8 cellular contexts compared by ENCODE assay signal in genomic region chr3:11514191-11514770, GRCh38.
DNase-seq lines count a peak whose midpoint lies in the region; ATAC-seq and TF ChIP-seq lines count a peak whose summit lies in the region.

No MANE protein-coding gene starts in this region.

- peak; percentile 49; the same call in 1 of the 2 replicates for TF ChIP-seq CTCF in HEK293 (tag by site-specific recombination; IDR thresholded peaks at IDR 0.05)
- peak in 1 of 11 experiments; percentile 15 for TF ChIP-seq CTCF in spleen (IDR thresholded peaks at IDR 0.05 in 8 of 11, conservative IDR thresholded peaks at IDR 0.05 in 3 of 11)
- TF ChIP-seq CTCF in WERI-Rb-1 (IDR thresholded peaks at IDR 0.05; ENCODE audit: low read depth, low read length): no peak

- POLR2A ChIA-PET in HEK293 (lab: Yijun Ruan, JAX): interaction anchor here (0.5 to 0.7 kb wide), 2 partner anchors 203 to 529 kb away, joined by 4 to 8 read pairs; no protein-coding TSS in a partner anchor

- ATAC-seq in left ventricle myocardium superior (peak; percentile 77), HG02642 (IDR thresholded peaks at IDR 0.05; ENCODE audit: poor library complexity, unreplicated experiment) (no peak)

- H3K27ac ChIP-seq in HEK293 (ENCODE audit: extremely low read depth, low read depth, low read length): no peak overlapping the region
- H3K27ac ChIP-seq in spleen: peak overlapping the region in 7 of 8 donors; percentile 22 to 66 (median 43)
- H3K27ac ChIP-seq in WERI-Rb-1: no peak overlapping the region

- CTCF ChIA-PET in HEK293 (lab: Yijun Ruan, JAX): no interaction called here

- intact Hi-C loops in left ventricle myocardium superior (cut with micrococcal nuclease) (no loop called here), spleen (cut with DNase I; ENCODE audit: low total_unique reads) (no loop called here)

- DNase-seq in UCSD-AML1 (lab: John Stamatoyannopoulos, UW; ENCODE audit: unreplicated experiment) (peak; percentile 41), left ventricle myocardium superior (no peak), spleen (no peak), T1000 (lab: John Stamatoyannopoulos, UW) (no peak), cerebellar nuclear complex (lab: John Stamatoyannopoulos, UW) (no peak), WERI-Rb-1 (no peak)

- H3K27me3 ChIP-seq in spleen (replicated peaks in 1 of 7) (no peaks in the 10 kb centered on the region), WERI-Rb-1 (ENCODE audit: insufficient read depth, low read depth, severe bottlenecking) (no peaks in the 10 kb centered on the region)

- peaks cover 16% of the 10 kb centered on the region for H3K4me1 ChIP-seq in HEK293 (ENCODE audit: control insufficient read depth, insufficient read depth, low read length)
- H3K4me1 ChIP-seq in spleen: peaks cover 0 to 30% (median 13%) of the 10 kb centered on the region in 6 donors

- no peak for TF ChIP-seq POLR2A in spleen (IDR thresholded peaks at IDR 0.05)

- no peaks in the 10 kb centered on the region for H3K36me3 ChIP-seq in HEK293 (ENCODE audit: control insufficient read depth in 2 of 2, insufficient read depth in 1 of 2, low read length in 2 of 2)
- H3K36me3 ChIP-seq in spleen: peaks cover 0 to 19% (median 0%) of the 10 kb centered on the region in 6 donors
- no peaks in the 10 kb centered on the region for H3K36me3 ChIP-seq in WERI-Rb-1

- H3K9me3 ChIP-seq in HEK293 (ENCODE audit: control insufficient read depth, insufficient read depth, low read depth, low read length): no peaks in the 10 kb centered on the region
- H3K9me3 ChIP-seq in spleen: no peaks in the 10 kb centered on the region
- no peaks in the 10 kb centered on the region for H3K9me3 ChIP-seq in WERI-Rb-1 (ENCODE audit: severe bottlenecking)

- WGBS in spleen, 5 donors: 17 to 28% (median 20%) methylated on average over 6 of the region's 6 CpGs

- H3K4me3 ChIP-seq in HEK293 (ENCODE audit: low read depth, low read length): no peak overlapping the region
- no peak overlapping the region for H3K4me3 ChIP-seq in spleen
- no peak overlapping the region for H3K4me3 ChIP-seq in WERI-Rb-1 (ENCODE audit: low read depth, low read length)

TF ChIP-seq in HEK293, 187 proteins besides CTCF, POLR2A, EP300 and RAD21:
- 0 out of 2 replicates have a peak, but pooled peaks have one; percentile 21 for TF ChIP-seq IKZF3 (tag by site-specific recombination; IDR thresholded peaks at IDR 0.05)
- TF ChIP-seq SP7 (tag by site-specific recombination; IDR thresholded peaks at IDR 0.05): peak; percentile 68
- TF ChIP-seq, protein P1, sequence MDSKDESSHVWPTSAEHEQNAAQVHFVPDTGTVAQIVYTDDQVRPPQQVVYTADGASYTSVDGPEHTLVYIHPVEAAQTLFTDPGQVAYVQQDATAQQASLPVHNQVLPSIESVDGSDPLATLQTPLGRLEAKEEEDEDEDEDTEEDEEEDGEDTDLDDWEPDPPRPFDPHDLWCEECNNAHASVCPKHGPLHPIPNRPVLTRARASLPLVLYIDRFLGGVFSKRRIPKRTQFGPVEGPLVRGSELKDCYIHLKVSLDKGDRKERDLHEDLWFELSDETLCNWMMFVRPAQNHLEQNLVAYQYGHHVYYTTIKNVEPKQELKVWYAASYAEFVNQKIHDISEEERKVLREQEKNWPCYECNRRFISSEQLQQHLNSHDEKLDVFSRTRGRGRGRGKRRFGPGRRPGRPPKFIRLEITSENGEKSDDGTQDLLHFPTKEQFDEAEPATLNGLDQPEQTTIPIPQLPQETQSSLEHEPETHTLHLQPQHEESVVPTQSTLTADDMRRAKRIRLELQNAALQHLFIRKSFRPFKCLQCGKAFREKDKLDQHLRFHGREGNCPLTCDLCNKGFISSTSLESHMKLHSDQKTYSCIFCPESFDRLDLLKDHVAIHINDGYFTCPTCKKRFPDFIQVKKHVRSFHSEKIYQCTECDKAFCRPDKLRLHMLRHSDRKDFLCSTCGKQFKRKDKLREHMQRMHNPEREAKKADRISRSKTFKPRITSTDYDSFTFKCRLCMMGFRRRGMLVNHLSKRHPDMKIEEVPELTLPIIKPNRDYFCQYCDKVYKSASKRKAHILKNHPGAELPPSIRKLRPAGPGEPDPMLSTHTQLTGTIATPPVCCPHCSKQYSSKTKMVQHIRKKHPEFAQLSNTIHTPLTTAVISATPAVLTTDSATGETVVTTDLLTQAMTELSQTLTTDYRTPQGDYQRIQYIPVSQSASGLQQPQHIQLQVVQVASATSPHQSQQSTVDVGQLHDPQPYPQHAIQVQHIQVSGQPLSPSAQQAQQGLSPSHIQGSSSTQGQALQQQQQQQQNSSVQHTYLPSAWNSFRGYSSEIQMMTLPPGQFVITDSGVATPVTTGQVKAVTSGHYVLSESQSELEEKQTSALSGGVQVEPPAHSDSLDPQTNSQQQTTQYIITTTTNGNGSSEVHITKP (tag by site-specific recombination; IDR thresholded peaks at IDR 0.05): 0 out of 2 replicates have a peak, but pooled peaks have one; percentile 26
- no peak for TF ChIP-seq ZNF677 (tag by site-specific recombination; IDR thresholded peaks at IDR 0.05)

Comparison
In these comparisons a context has a peak if more than half of its experiments do, and no peak if none do; other contexts are left out.
1. H3K27ac ChIP-seq: peak in spleen (7 of 8); none in HEK293 (single experiment) and WERI-Rb-1 (single experiment).